In the genomic region with DNA sequence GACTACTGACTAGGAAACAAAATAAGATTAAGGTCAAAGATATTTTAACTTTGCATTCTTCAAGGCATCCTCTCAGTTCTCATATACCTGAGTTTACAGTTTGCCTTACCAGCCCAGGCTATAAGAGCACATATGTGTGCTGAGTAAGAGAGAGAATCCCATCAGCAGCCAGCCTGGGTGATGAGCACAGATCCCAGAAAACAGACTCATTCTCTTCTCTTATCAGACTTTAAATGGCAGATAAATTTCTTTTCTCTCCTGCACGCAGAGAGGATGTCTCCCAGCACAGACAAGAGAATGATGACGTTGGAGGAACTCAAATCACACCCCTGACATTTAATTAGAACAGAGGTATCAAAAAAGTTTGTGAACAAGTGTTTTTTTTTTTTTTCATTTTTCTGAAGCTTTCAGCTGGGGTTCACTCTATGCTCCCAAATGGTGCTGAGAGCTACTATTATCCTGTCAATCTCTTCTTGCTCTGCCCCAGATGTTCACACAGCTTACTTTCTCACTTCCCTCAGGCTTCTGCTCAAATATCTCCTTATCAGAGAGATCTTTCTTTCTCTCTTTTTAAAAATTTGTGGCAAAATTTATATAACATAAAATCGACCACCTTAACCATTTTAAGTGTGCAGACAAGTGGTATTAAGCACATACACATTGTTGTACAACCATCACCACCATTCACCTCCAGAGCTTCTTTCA, we compare ENCODE assay signal across 25 cellular contexts. TPM values are rescaled to one million over a fixed set of nuclear protein-coding genes. Genes with fewer than 3 reads are reported as not detected.
DNase-seq lines count a peak whose midpoint lies in the region; ATAC-seq lines count a peak whose summit lies in the region.
"Had no signal": no experiment of that assay in that cellular context is flagged by ENCODE, and none has a peak within 500 bp of the region (broad histone marks: within the 10 kb centered on the region; RNA-seq: fewer than 3 reads in every experiment).

No MANE protein-coding gene starts in this region.

- H3K9me3 Mint-ChIP-seq in activated T-cell treated with anti-CD3 and anti-CD28 coated beads, Interleukin-2, amount 50 U/mL, for 72 hours: no peaks in the 10 kb centered on the region
- H3K9me3 Mint-ChIP-seq in activated T-cell treated with anti-CD3 and anti-CD28 coated beads, Interleukin-2, amount 50 U/mL, for 4 hours: no peaks in the 10 kb centered on the region
- H3K9me3 Mint-ChIP-seq in stimulated activated memory B cell treated with anti-CD40 and anti-IgM and Interleukin-4, amounts not matched to agents 10 μg/mL and 1 μg/mL and 100 μg/mL, for 72 hours: no peaks in the 10 kb centered on the region
- no peaks in the 10 kb centered on the region for H3K9me3 Mint-ChIP-seq in activated CD4-positive, alpha-beta T cell treated with anti-CD3 and anti-CD28 coated beads, Interleukin-2, amount 10 ng/mL, durations not matched to agents 7 days and 5 days
- H3K9me3 Mint-ChIP-seq: CD4-positive, alpha-beta memory T cell had no signal

- CTCF ChIA-PET in activated CD4-positive, alpha-beta T cell treated with anti-CD3 and anti-CD28 coated beads, Interleukin-2, amount 10 ng/mL, durations not matched to agents 7 days and 5 days (lab: Charles Lee): no interaction called here

- peaks cover 6% of the 10 kb centered on the region for H3K4me1 Mint-ChIP-seq in activated T-cell treated with anti-CD3 and anti-CD28 coated beads, Interleukin-2, amount 50 U/mL, for 72 hours (ENCODE audit: low read depth)
- peaks cover 3% of the 10 kb centered on the region for H3K4me1 Mint-ChIP-seq in activated T-cell treated with anti-CD3 and anti-CD28 coated beads, Interleukin-2, amount 50 U/mL, for 4 hours (ENCODE audit: low read depth)
- no peaks in the 10 kb centered on the region for H3K4me1 Mint-ChIP-seq in stimulated activated memory B cell treated with anti-CD40 and anti-IgM and Interleukin-4, amounts not matched to agents 10 μg/mL and 1 μg/mL and 100 μg/mL, for 72 hours
- H3K4me1 Mint-ChIP-seq in activated CD4-positive, alpha-beta T cell treated with anti-CD3 and anti-CD28 coated beads, Interleukin-2, amount 10 ng/mL, durations not matched to agents 7 days and 5 days: no peaks in the 10 kb centered on the region
- H3K4me1 Mint-ChIP-seq: B cell; CD14-positive monocyte; CD4-positive, alpha-beta memory T cell; CD4-positive, CD25-positive, alpha-beta regulatory T cell; CD8-positive, alpha-beta memory T cell had no signal

- peaks cover 16% of the 10 kb centered on the region for H3K27me3 Mint-ChIP-seq in activated T-cell treated with anti-CD3 and anti-CD28 coated beads, Interleukin-2, amount 50 U/mL, for 72 hours (ENCODE audit: low read depth)
- peaks cover 7% of the 10 kb centered on the region for H3K27me3 Mint-ChIP-seq in activated T-cell treated with anti-CD3 and anti-CD28 coated beads, Interleukin-2, amount 50 U/mL, for 4 hours (ENCODE audit: low read depth)
- H3K27me3 Mint-ChIP-seq in stimulated activated memory B cell treated with anti-CD40 and anti-IgM and Interleukin-4, amounts not matched to agents 10 μg/mL and 1 μg/mL and 100 μg/mL, for 72 hours: peaks cover 33% of the 10 kb centered on the region
- peaks cover 3% of the 10 kb centered on the region for H3K27me3 Mint-ChIP-seq in activated CD4-positive, alpha-beta T cell treated with anti-CD3 and anti-CD28 coated beads, Interleukin-2, amount 10 ng/mL, durations not matched to agents 7 days and 5 days

- no peak overlapping the region for H3K4me3 Mint-ChIP-seq in activated T-cell treated with anti-CD3 and anti-CD28 coated beads, Interleukin-2, amount 50 U/mL, for 72 hours
- H3K4me3 Mint-ChIP-seq in activated T-cell treated with anti-CD3 and anti-CD28 coated beads, Interleukin-2, amount 50 U/mL, for 4 hours: no peak overlapping the region
- no peak overlapping the region for H3K4me3 Mint-ChIP-seq in stimulated activated memory B cell treated with anti-CD40 and anti-IgM and Interleukin-4, amounts not matched to agents 10 μg/mL and 1 μg/mL and 100 μg/mL, for 72 hours
- no peak overlapping the region for H3K4me3 Mint-ChIP-seq in activated CD4-positive, alpha-beta T cell treated with anti-CD3 and anti-CD28 coated beads, Interleukin-2, amount 10 ng/mL, durations not matched to agents 7 days and 5 days
- H3K4me3 Mint-ChIP-seq: B cell; CD14-positive monocyte; CD4-positive, alpha-beta memory T cell; CD4-positive, CD25-positive, alpha-beta regulatory T cell; CD8-positive, alpha-beta memory T cell had no signal

- DNase-seq in NCI-H2227 treated with DMSO at 0.1 percent for 48 hours (lab: John Stamatoyannopoulos, UW) (peak; percentile 3), NCI-H2227 (lab: John Stamatoyannopoulos, UW; ENCODE audit: unreplicated experiment) (no peak), SK-N-DZ (ENCODE audit: low spot score) (peak; percentile 12)
- DNase-seq in activated T-cell treated with anti-CD3 and anti-CD28 coated beads, Interleukin-2, amount 50 U/mL, for 72 hours: no peak
- DNase-seq in activated T-cell treated with anti-CD3 and anti-CD28 coated beads, Interleukin-2, amount 50 U/mL, for 4 hours: no peak
- no peak for DNase-seq in activated CD4-positive, alpha-beta T cell treated with anti-CD3 and anti-CD28 coated beads, Interleukin-2, amount 10 ng/mL, durations not matched to agents 7 days and 5 days
- no peak for DNase-seq in activated CD8-positive, alpha-beta memory T cell treated with anti-CD3 and anti-CD28 coated beads, Interleukin-2, amount 50 U/mL, for 48 hours
- DNase-seq: AML-193; C1 segment of cervical spinal cord; CD4-positive, alpha-beta memory T cell; CD4-positive, CD25-positive, alpha-beta regulatory T cell; CD8-positive, alpha-beta memory T cell; COR-L47; DMS 273 treated with DMSO at 0.1 percent for 48 hours; DMS153; DMS53; DMS79; DND-41; EL; GDM1 had no signal

- H3K27ac Mint-ChIP-seq in activated T-cell treated with anti-CD3 and anti-CD28 coated beads, Interleukin-2, amount 50 U/mL, for 72 hours: peak overlapping the region; percentile 42
- H3K27ac Mint-ChIP-seq in stimulated activated memory B cell treated with anti-CD40 and anti-IgM and Interleukin-4, amounts not matched to agents 10 μg/mL and 1 μg/mL and 100 μg/mL, for 72 hours: no peak overlapping the region
- H3K27ac Mint-ChIP-seq in activated CD4-positive, alpha-beta T cell treated with anti-CD3 and anti-CD28 coated beads, Interleukin-2, amount 10 ng/mL, durations not matched to agents 7 days and 5 days: no peak overlapping the region
- H3K27ac Mint-ChIP-seq: B cell; CD14-positive monocyte; CD4-positive, alpha-beta memory T cell; CD8-positive, alpha-beta memory T cell had no signal

- POLR2A ChIA-PET in activated CD4-positive, alpha-beta T cell treated with anti-CD3 and anti-CD28 coated beads, Interleukin-2, amount 10 ng/mL, durations not matched to agents 7 days and 5 days (lab: Charles Lee): no interaction called here

- no peak for ATAC-seq in activated T-cell treated with anti-CD3 and anti-CD28 coated beads, Interleukin-2, amount 50 U/mL, for 72 hours (replicated peaks in 1 of 2)
- ATAC-seq in activated T-cell treated with anti-CD3 and anti-CD28 coated beads, Interleukin-2, amount 50 U/mL, for 4 hours: no peak
- ATAC-seq in stimulated activated memory B cell treated with anti-CD40 and anti-IgM and Interleukin-4, amounts not matched to agents 10 μg/mL and 1 μg/mL and 100 μg/mL, for 72 hours: peak; percentile 39
- ATAC-seq: A549, GM12878 had no signal

- no peaks in the 10 kb centered on the region for H3K36me3 Mint-ChIP-seq in activated T-cell treated with anti-CD3 and anti-CD28 coated beads, Interleukin-2, amount 50 U/mL, for 72 hours (ENCODE audit: insufficient read depth in 2 of 2)
- no peaks in the 10 kb centered on the region for H3K36me3 Mint-ChIP-seq in activated T-cell treated with anti-CD3 and anti-CD28 coated beads, Interleukin-2, amount 50 U/mL, for 4 hours (ENCODE audit: insufficient read depth)
- no peaks in the 10 kb centered on the region for H3K36me3 Mint-ChIP-seq in stimulated activated memory B cell treated with anti-CD40 and anti-IgM and Interleukin-4, amounts not matched to agents 10 μg/mL and 1 μg/mL and 100 μg/mL, for 72 hours
- no peaks in the 10 kb centered on the region for H3K36me3 Mint-ChIP-seq in activated CD4-positive, alpha-beta T cell treated with anti-CD3 and anti-CD28 coated beads, Interleukin-2, amount 10 ng/mL, durations not matched to agents 7 days and 5 days (ENCODE audit: low read depth)
- H3K36me3 Mint-ChIP-seq: CD14-positive monocyte; CD4-positive, alpha-beta memory T cell; CD4-positive, CD25-positive, alpha-beta regulatory T cell; CD8-positive, alpha-beta memory T cell had no signal

RNA-seq across cellular contexts. Expression of a gene that starts 22.4 kb away (rescaled TPM):
- total RNA-seq in activated T-cell treated with anti-CD3 and anti-CD28 coated beads, Interleukin-2, amount 50 U/mL, for 72 hours: 10 to 100 TPM; 17.7 to 22.5 TPM
- total RNA-seq in activated T-cell treated with anti-CD3 and anti-CD28 coated beads, Interleukin-2, amount 50 U/mL, for 4 hours: 1 to 10 TPM; 6.3 to 8.6 (median 7.5) TPM
- polyA plus RNA-seq in SK-N-DZ (2014; cell fraction: cytosol; rRNA removed): 16.8 and 16.9 TPM in 2 replicates
- 25.3 and 25.6 TPM in 2 replicates for polyA plus RNA-seq in SK-N-DZ (2014; cell fraction: nucleus; rRNA removed)
- 10 to 100 TPM; 11.9 to 13.1 TPM for total RNA-seq in activated CD4-positive, alpha-beta T cell treated with anti-CD3 and anti-CD28 coated beads, Interleukin-2, amount 10 ng/mL, durations not matched to agents 7 days and 5 days

Comparison
In these comparisons a context has a peak if more than half of its experiments do, and no peak if none do; other contexts are left out.
1. DNase-seq: peak in NCI-H2227 treated with DMSO at 0.1 percent for 48 hours (single experiment) and SK-N-DZ (single experiment); none in NCI-H2227 (single experiment), activated T-cell treated with anti-CD3 and anti-CD28 coated beads, Interleukin-2, amount 50 U/mL, for 72 hours (0 of 2), activated T-cell treated with anti-CD3 and anti-CD28 coated beads, Interleukin-2, amount 50 U/mL, for 4 hours (single experiment), activated CD4-positive, alpha-beta T cell treated with anti-CD3 and anti-CD28 coated beads, Interleukin-2, amount 10 ng/mL, durations not matched to agents 7 days and 5 days (single experiment) and activated CD8-positive, alpha-beta memory T cell treated with anti-CD3 and anti-CD28 coated beads, Interleukin-2, amount 50 U/mL, for 48 hours (single experiment).